ENCODE assay signal across 9 cellular contexts in the genomic region with DNA sequence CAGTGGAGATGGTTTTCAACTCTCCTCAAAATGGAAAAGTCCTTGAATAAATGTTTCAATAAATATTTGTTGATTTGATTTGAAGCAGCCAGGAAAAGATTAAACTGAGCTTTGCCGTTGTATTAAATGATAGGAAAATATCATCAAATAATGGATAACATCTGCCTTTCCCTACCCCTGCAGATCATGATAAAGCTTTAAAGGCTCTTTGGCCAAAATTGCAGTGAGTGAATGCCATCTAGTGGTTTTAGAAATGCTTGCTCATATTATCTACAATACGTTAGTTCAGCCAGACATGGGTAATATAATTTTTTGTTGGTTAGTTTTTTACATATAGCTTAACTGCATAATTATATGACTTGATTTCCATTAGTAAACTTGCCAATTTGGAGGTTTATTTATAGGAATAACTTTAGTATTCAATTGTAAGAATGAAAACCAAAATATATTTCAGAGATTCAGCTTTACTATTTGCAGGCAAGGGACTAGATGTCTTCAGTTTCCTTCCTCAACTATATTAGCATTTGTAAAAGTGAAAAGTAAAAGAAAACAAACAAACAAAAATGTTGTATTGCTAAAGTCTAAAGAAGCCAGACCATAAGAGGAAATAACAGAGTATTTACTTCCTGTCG.
DNase-seq lines count a peak whose midpoint lies in the region; ATAC-seq and TF ChIP-seq lines count a peak whose summit lies in the region.
"Had no signal": no experiment of that assay in that cellular context is flagged by ENCODE, and none has a peak within 500 bp of the region (broad histone marks: within the 10 kb centered on the region; RNA-seq: fewer than 3 reads in every experiment).

No MANE protein-coding gene starts in this region.

- no peaks in the 10 kb centered on the region for H3K27me3 ChIP-seq in tibial artery

- no peaks in the 10 kb centered on the region for H3K4me1 ChIP-seq in tibial artery

- intact Hi-C loops in tibial artery (cut with DNase I; ENCODE audit: low total_unique reads), result no loop called here

- ATAC-seq in HG02759 (IDR thresholded peaks at IDR 0.05; ENCODE audit: unreplicated experiment) (peak; percentile 69), HG03095 (IDR thresholded peaks at IDR 0.05; ENCODE audit: unreplicated experiment) (no peak)

- TF ChIP-seq CTCF in WI38 (IDR thresholded peaks at IDR 0.05; ENCODE audit: low read depth, low read length) (peak; percentile 46; the same call in 1 of the 2 replicates), tibial artery (IDR thresholded peaks at IDR 0.05) (peak; percentile 48 to 52)

- no peak overlapping the region for H3K4me3 ChIP-seq in WI38 (ENCODE audit: low read depth, low read length)
- no peak overlapping the region for H3K4me3 ChIP-seq in tibial artery

- H3K36me3 ChIP-seq in tibial artery, result no peaks in the 10 kb centered on the region

- H3K9me3 ChIP-seq in tibial artery, result no peaks in the 10 kb centered on the region

- DNase-seq in NOMO-1 (lab: John Stamatoyannopoulos, UW; ENCODE audit: unreplicated experiment in 2 of 2) (peak; percentile 39 to 46), NOMO-1 treated with dmso at 0.1 percent for 144 hours (lab: John Stamatoyannopoulos, UW; ENCODE audit: unreplicated experiment) (no peak), NCI-H2029 (lab: John Stamatoyannopoulos, UW) (peak; percentile 52), iPS-NIHi11 (ENCODE audit: low spot score) (peak; percentile 28), tibial artery (no peak)
- DNase-seq: activated naive CD8-positive, alpha-beta T cell treated with anti-CD3 and anti-CD28 coated beads, Interleukin-2, amount 10 ng/mL, durations not matched to agents 7 days and 5 days had no signal

- H3K27ac ChIP-seq in tibial artery, result no peak overlapping the region

Comparison
In these comparisons a context has a peak if more than half of its experiments do, and no peak if none do; other contexts are left out.
1. DNase-seq: peak in NOMO-1 (2 of 2), NCI-H2029 (single experiment) and iPS-NIHi11 (single experiment); none in NOMO-1 treated with dmso at 0.1 percent for 144 hours (single experiment) and tibial artery (0 of 2).